ENCODE assay signal across 11 cellular contexts in the genomic region with DNA sequence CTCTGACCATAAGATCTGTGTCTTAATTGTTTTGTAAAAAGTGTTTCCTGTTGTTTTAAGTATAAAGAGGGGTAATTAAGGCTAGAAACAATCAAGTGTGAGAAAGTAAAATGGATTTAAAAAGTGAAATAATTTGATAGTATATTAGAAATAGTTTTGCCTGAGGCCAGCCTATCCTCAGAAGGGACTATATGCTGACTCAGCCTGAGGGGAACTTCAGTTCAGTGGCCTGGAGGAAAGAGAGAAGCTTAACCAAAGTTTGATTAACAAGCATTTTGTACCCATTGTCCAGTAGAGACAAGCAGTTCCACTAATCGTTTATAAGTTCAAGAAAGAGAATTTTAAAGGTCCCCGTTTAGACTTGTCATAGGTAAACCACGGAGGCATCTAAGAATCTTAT.
"Had no signal": no experiment of that assay in that cellular context is flagged by ENCODE, and none has a peak within 500 bp of the region (broad histone marks: within the 10 kb centered on the region; RNA-seq: fewer than 3 reads in every experiment).

No MANE protein-coding gene starts in this region.

- H3K27ac ChIP-seq: GM23248 had no signal

- H2AFZ ChIP-seq: GM23248, GM23338 had no signal

- DNase-seq: GM23248, GOT3, H7, H9, HCEC 1CT, HFFc6 had no signal

- H3K4me2 ChIP-seq: GM23338 had no signal

- H3K36me3 ChIP-seq: HAP-1 had no signal

- FAIRE-seq: H1, H54 had no signal

- H3K9me3 ChIP-seq: HAP-1 had no signal

- H3K9ac ChIP-seq: GM23248 had no signal

- H3K4me1 ChIP-seq: HAP-1 had no signal

- H3K4me3 ChIP-seq: GM23248, GM23338, HAP-1 had no signal

- ATAC-seq: GM23338, HCT116 had no signal
